In genomic region chr20:50412499-50412898, GRCh38 we compare ENCODE assay signal across 12 cellular contexts.
"Had no signal": no experiment of that assay in that cellular context is flagged by ENCODE, and none has a peak within 500 bp of the region (broad histone marks: within the 10 kb centered on the region; RNA-seq: fewer than 3 reads in every experiment).

No MANE protein-coding gene starts in this region.

- DNase-seq: activated CD8-positive, alpha-beta memory T cell treated with anti-CD3 and anti-CD28 coated beads, Interleukin-2, amount 50 U/mL, for 48 hours; activated CD8-positive, alpha-beta T cell treated with anti-CD3 and anti-CD28 coated beads, Interleukin-2, amount 10 ng/mL, durations not matched to agents 7 days and 5 days; aorta; left lung; midbrain; right cardiac atrium; stimulated activated naive CD4-positive, alpha-beta T cell had no signal

- ATAC-seq: activated CD8-positive, alpha-beta T cell treated with anti-CD3 and anti-CD28 coated beads, Interleukin-2, amount 10 ng/mL, durations not matched to agents 7 days and 5 days; left lung; right cardiac atrium had no signal

- H3K27ac Mint-ChIP-seq: activated CD8-positive, alpha-beta T cell treated with anti-CD3 and anti-CD28 coated beads, Interleukin-2, amount 10 ng/mL, durations not matched to agents 7 days and 5 days had no signal

- H3K27me3 ChIP-seq: left lung, neutrophil, suprapubic skin had no signal

- H3K4me3 Mint-ChIP-seq: activated CD8-positive, alpha-beta T cell treated with anti-CD3 and anti-CD28 coated beads, Interleukin-2, amount 10 ng/mL, durations not matched to agents 7 days and 5 days had no signal

- H3K9me3 ChIP-seq: neutrophil, suprapubic skin had no signal

- H3K27ac ChIP-seq: neutrophil had no signal

- H3K4me3 ChIP-seq: left lung, suprapubic skin had no signal

- FAIRE-seq: endothelial cell of umbilical vein, frontal cortex, keratinocyte had no signal

- H3K36me3 ChIP-seq: left lung, neutrophil, suprapubic skin had no signal
